ENCODE assay signal across 19 cellular contexts in the genomic region with DNA sequence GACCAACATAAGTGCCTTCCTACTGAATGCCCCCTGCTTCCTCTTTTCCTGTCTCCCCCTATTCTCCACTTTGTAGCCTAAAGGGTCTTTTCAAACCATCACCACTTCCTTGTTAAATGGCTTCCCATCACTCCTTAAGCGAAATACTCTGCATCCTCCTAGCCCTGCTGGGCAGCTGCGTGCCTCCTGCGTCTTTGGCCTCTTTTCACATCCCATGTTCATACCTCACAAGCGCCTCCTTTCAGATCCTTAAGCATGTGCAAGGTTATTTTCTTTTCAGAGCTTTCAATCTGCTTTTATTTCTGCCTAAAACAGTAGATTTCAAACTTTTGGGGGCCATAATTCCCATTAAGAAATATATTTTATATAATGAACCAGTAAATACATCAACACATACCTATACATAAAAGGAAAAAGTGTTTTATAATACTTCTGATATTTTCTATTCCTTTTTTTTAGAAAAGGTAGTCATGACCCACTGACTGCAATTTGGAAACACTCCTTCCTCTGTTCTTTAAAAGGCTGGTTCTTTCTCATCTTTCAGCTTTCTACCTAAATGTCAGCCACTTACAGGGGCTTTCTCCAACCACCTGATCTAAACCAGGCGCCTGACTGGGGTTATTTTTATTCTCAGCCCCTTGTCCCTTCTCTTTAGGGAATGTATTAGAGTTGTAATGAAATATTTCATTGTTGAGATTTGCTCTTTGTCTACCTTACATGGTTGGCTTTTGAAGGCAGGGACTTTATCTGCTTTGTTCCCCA.
DNase-seq lines count a peak whose midpoint lies in the region; ATAC-seq and TF ChIP-seq lines count a peak whose summit lies in the region.
"Had no signal": no experiment of that assay in that cellular context is flagged by ENCODE, and none has a peak within 500 bp of the region (broad histone marks: within the 10 kb centered on the region; RNA-seq: fewer than 3 reads in every experiment).

No MANE protein-coding gene starts in this region.

- peaks cover 30% of the 10 kb centered on the region for H3K36me3 Mint-ChIP-seq in activated CD8-positive, alpha-beta memory T cell treated with anti-CD3 and anti-CD28 coated beads, Interleukin-2, amount 10 ng/mL, durations not matched to agents 7 days and 5 days
- H3K36me3 Mint-ChIP-seq in activated T-helper 17 cell treated with anti-CD3 and anti-CD28 coated beads, Interleukin-2, amount 50 U/mL, for 72 hours (ENCODE audit: low read depth): peaks cover 5% of the 10 kb centered on the region
- H3K36me3 Mint-ChIP-seq in stimulated activated naive B cell treated with anti-CD40 and anti-IgM and Interleukin-4, amounts not matched to agents 10 μg/mL and 1 μg/mL and 100 μg/mL, for 72 hours: peaks cover 2 to 3% of the 10 kb centered on the region in 2 donors
- H3K36me3 Mint-ChIP-seq: CD4-positive, alpha-beta memory T cell had no signal

- TF ChIP-seq CTCF in Loucy (conservative IDR thresholded peaks at IDR 0.05; ENCODE audit: low read length) (0 out of 2 replicates have a peak, but pooled peaks have one; percentile 14), transverse colon (IDR thresholded peaks at IDR 0.05) (no peak)

- no peaks in the 10 kb centered on the region for H3F3A ChIP-seq in Loucy (ENCODE audit: low read depth)

- CTCF ChIA-PET in activated CD8-positive, alpha-beta memory T cell treated with anti-CD3 and anti-CD28 coated beads, Interleukin-2, amount 10 ng/mL, durations not matched to agents 7 days and 5 days (lab: Charles Lee): no interaction called here

- H3K4me2 ChIP-seq in Loucy (ENCODE audit: low read depth, low read length, poor library complexity, severe bottlenecking): no peak overlapping the region
- H3K4me2 ChIP-seq: SK-N-SH had no signal

- in situ Hi-C loops in transverse colon (cut with MboI; ENCODE audit: low pct_ligation_motif_present in 1 of 4, low pct_unique_long_range_greater_than_20kb in 1 of 4, low sequenced_read_pairs in 3 of 4): no loop called here

- H3K27ac Mint-ChIP-seq in activated CD8-positive, alpha-beta memory T cell treated with anti-CD3 and anti-CD28 coated beads, Interleukin-2, amount 10 ng/mL, durations not matched to agents 7 days and 5 days: peak overlapping the region; percentile 1
- peak overlapping the region; percentile 20 for H3K27ac Mint-ChIP-seq in activated T-helper 17 cell treated with anti-CD3 and anti-CD28 coated beads, Interleukin-2, amount 50 U/mL, for 72 hours
- no peak overlapping the region for H3K27ac Mint-ChIP-seq in stimulated activated naive B cell treated with anti-CD40 and anti-IgM and Interleukin-4, amounts not matched to agents 10 μg/mL and 1 μg/mL and 100 μg/mL, for 72 hours

- no peak for ATAC-seq in activated CD8-positive, alpha-beta memory T cell treated with anti-CD3 and anti-CD28 coated beads, Interleukin-2, amount 10 ng/mL, durations not matched to agents 7 days and 5 days
- ATAC-seq in activated T-helper 17 cell treated with anti-CD3 and anti-CD28 coated beads, Interleukin-2, amount 50 U/mL, for 72 hours (replicated peaks): no peak
- ATAC-seq in stimulated activated naive B cell treated with anti-CD40 and anti-IgM and Interleukin-4, amounts not matched to agents 10 μg/mL and 1 μg/mL and 100 μg/mL, for 72 hours (replicated peaks): peak; percentile 64 to 70
- no peak for ATAC-seq in GM18519 (IDR thresholded peaks at IDR 0.05; ENCODE audit: low FRiP score, unreplicated experiment)
- ATAC-seq: Panc1, Right ventricle myocardium inferior had no signal

- H3K4me1 ChIP-seq in Loucy (ENCODE audit: insufficient read depth, low read length, poor library complexity, severe bottlenecking) (no peaks in the 10 kb centered on the region), transverse colon (no peaks in the 10 kb centered on the region)
- H3K4me1 ChIP-seq: BE2C had no signal

- H3K4me3 Mint-ChIP-seq in activated CD8-positive, alpha-beta memory T cell treated with anti-CD3 and anti-CD28 coated beads, Interleukin-2, amount 10 ng/mL, durations not matched to agents 7 days and 5 days: no peak overlapping the region
- H3K4me3 Mint-ChIP-seq in activated T-helper 17 cell treated with anti-CD3 and anti-CD28 coated beads, Interleukin-2, amount 50 U/mL, for 72 hours: peak overlapping the region; percentile 14
- H3K4me3 Mint-ChIP-seq in stimulated activated naive B cell treated with anti-CD40 and anti-IgM and Interleukin-4, amounts not matched to agents 10 μg/mL and 1 μg/mL and 100 μg/mL, for 72 hours: no peak overlapping the region
- H3K4me3 Mint-ChIP-seq: CD4-positive, alpha-beta memory T cell had no signal

- no peak overlapping the region for H3K27ac ChIP-seq in transverse colon
- H3K27ac ChIP-seq: 22Rv1 had no signal

- no peaks in the 10 kb centered on the region for H3K79me2 ChIP-seq in Loucy (ENCODE audit: insufficient read depth, low read length)

- intact Hi-C loops in posterior vena cava (cut with DNase I) (no loop called here), transverse colon (cut with DNase I; ENCODE audit: low total_unique reads) (no loop called here)

- H3K27me3 ChIP-seq in Loucy (ENCODE audit: insufficient read depth, low read length, poor library complexity, severe bottlenecking): no peaks in the 10 kb centered on the region
- H3K27me3 ChIP-seq in transverse colon: no peaks in the 10 kb centered on the region
- H3K27me3 ChIP-seq: BE2C had no signal

- no peaks in the 10 kb centered on the region for H3K9me3 Mint-ChIP-seq in activated CD8-positive, alpha-beta memory T cell treated with anti-CD3 and anti-CD28 coated beads, Interleukin-2, amount 10 ng/mL, durations not matched to agents 7 days and 5 days (ENCODE audit: low read depth)
- H3K9me3 Mint-ChIP-seq in activated T-helper 17 cell treated with anti-CD3 and anti-CD28 coated beads, Interleukin-2, amount 50 U/mL, for 72 hours: no peaks in the 10 kb centered on the region
- H3K9me3 Mint-ChIP-seq in stimulated activated naive B cell treated with anti-CD40 and anti-IgM and Interleukin-4, amounts not matched to agents 10 μg/mL and 1 μg/mL and 100 μg/mL, for 72 hours: peaks cover 0 to 3% of the 10 kb centered on the region in 2 donors

- H3K4me3 ChIP-seq in Loucy (ENCODE audit: low read length, poor library complexity, severe bottlenecking) (no peak overlapping the region), transverse colon (no peak overlapping the region)

- H3K9ac ChIP-seq in Loucy (ENCODE audit: low read depth, low read length, poor library complexity, severe bottlenecking): no peak overlapping the region
- H3K9ac ChIP-seq: SK-N-SH had no signal

- H3K4me1 Mint-ChIP-seq in activated CD8-positive, alpha-beta memory T cell treated with anti-CD3 and anti-CD28 coated beads, Interleukin-2, amount 10 ng/mL, durations not matched to agents 7 days and 5 days: peaks cover 64% of the 10 kb centered on the region
- peaks cover 37% of the 10 kb centered on the region for H3K4me1 Mint-ChIP-seq in activated T-helper 17 cell treated with anti-CD3 and anti-CD28 coated beads, Interleukin-2, amount 50 U/mL, for 72 hours
- peaks cover 17 to 29% of the 10 kb centered on the region in 2 donors for H3K4me1 Mint-ChIP-seq in stimulated activated naive B cell treated with anti-CD40 and anti-IgM and Interleukin-4, amounts not matched to agents 10 μg/mL and 1 μg/mL and 100 μg/mL, for 72 hours

- H3K36me3 ChIP-seq in Loucy (ENCODE audit: insufficient read depth, low read length): no peaks in the 10 kb centered on the region
- H3K36me3 ChIP-seq in transverse colon: no peaks in the 10 kb centered on the region
- H3K36me3 ChIP-seq: BE2C had no signal

- H3K9me3 ChIP-seq in Loucy (ENCODE audit: insufficient read depth, low read depth, low read length) (no peaks in the 10 kb centered on the region), transverse colon (no peaks in the 10 kb centered on the region)
- H3K9me3 ChIP-seq: BE2C, SK-N-SH had no signal

- H2AFZ ChIP-seq in Loucy (ENCODE audit: low read length): no peak overlapping the region

- no peaks in the 10 kb centered on the region for H3K27me3 Mint-ChIP-seq in activated CD8-positive, alpha-beta memory T cell treated with anti-CD3 and anti-CD28 coated beads, Interleukin-2, amount 10 ng/mL, durations not matched to agents 7 days and 5 days
- no peaks in the 10 kb centered on the region for H3K27me3 Mint-ChIP-seq in activated T-helper 17 cell treated with anti-CD3 and anti-CD28 coated beads, Interleukin-2, amount 50 U/mL, for 72 hours
- H3K27me3 Mint-ChIP-seq in stimulated activated naive B cell treated with anti-CD40 and anti-IgM and Interleukin-4, amounts not matched to agents 10 μg/mL and 1 μg/mL and 100 μg/mL, for 72 hours: no peaks in the 10 kb centered on the region
- H3K27me3 Mint-ChIP-seq: CD4-positive, alpha-beta memory T cell had no signal

- H4K20me1 ChIP-seq in Loucy (ENCODE audit: insufficient read depth, low read length, poor library complexity, severe bottlenecking): no peaks in the 10 kb centered on the region

- DNase-seq in activated CD8-positive, alpha-beta memory T cell treated with anti-CD3 and anti-CD28 coated beads, Interleukin-2, amount 10 ng/mL, durations not matched to agents 7 days and 5 days: no peak
- DNase-seq in activated CD8-positive, alpha-beta memory T cell treated with anti-CD3 and anti-CD28 coated beads for 24 hours: no peak
- no peak for DNase-seq in stimulated activated naive B cell treated with anti-CD40 and anti-IgM and Interleukin-4, amounts not matched to agents 10 μg/mL and 1 μg/mL and 100 μg/mL, for 72 hours
- DNase-seq in posterior vena cava (ENCODE audit: low spot score) (no peak), transverse colon (no peak)
- DNase-seq: BE2C; CD4-positive, alpha-beta memory T cell; HCEC 1CT; NCI-H1436; NCI-H2029; NCI-H510A; NCI-H82; SK-N-SH had no signal

- H3K9me2 ChIP-seq in Loucy (replicated peaks; ENCODE audit: low read depth, low read length): no peaks in the 10 kb centered on the region
- H3K9me2 ChIP-seq: SK-N-SH had no signal

- no peak for TF ChIP-seq EP300 in transverse colon (IDR thresholded peaks at IDR 0.05; ENCODE audit: low read depth)

- TF ChIP-seq POLR2A in transverse colon (IDR thresholded peaks at IDR 0.05): no peak

- WGBS in transverse colon (ENCODE audit: low coverage in 1 of 2), 2 donors: 94 to 97% methylated on average over 5 of the region's 5 CpGs

Comparison
In these comparisons a context has a peak if more than half of its experiments do, and no peak if none do; other contexts are left out.
1. ATAC-seq: peak in stimulated activated naive B cell treated with anti-CD40 and anti-IgM and Interleukin-4, amounts not matched to agents 10 μg/mL and 1 μg/mL and 100 μg/mL, for 72 hours (2 of 2); none in activated CD8-positive, alpha-beta memory T cell treated with anti-CD3 and anti-CD28 coated beads, Interleukin-2, amount 10 ng/mL, durations not matched to agents 7 days and 5 days (single experiment), activated T-helper 17 cell treated with anti-CD3 and anti-CD28 coated beads, Interleukin-2, amount 50 U/mL, for 72 hours (single experiment) and GM18519 (single experiment).